In genomic region chr15:40498891-40499290, GRCh38 we compare ENCODE assay signal across 27 cellular contexts.
"Had no signal": no experiment of that assay in that cellular context is flagged by ENCODE, and none has a peak within 500 bp of the region (broad histone marks: within the 10 kb centered on the region; RNA-seq: fewer than 3 reads in every experiment).

No MANE protein-coding gene starts in this region.

- H3K9me3 ChIP-seq: adrenal gland, Peyer's patch, SJCRH30 had no signal

- H3K4me1 ChIP-seq: adrenal gland, Peyer's patch had no signal

- H3K9me3 Mint-ChIP-seq: activated naive CD8-positive, alpha-beta T cell treated with anti-CD3 and anti-CD28 coated beads, Interleukin-2, amount 10 ng/mL, durations not matched to agents 7 days and 5 days; WTC11 had no signal

- H3K4me1 Mint-ChIP-seq: WTC11 had no signal

- H3K27ac Mint-ChIP-seq: activated CD8-positive, alpha-beta T cell treated with anti-CD3 and anti-CD28 coated beads, Interleukin-2, amount 10 ng/mL, durations not matched to agents 7 days and 5 days; activated naive CD8-positive, alpha-beta T cell treated with anti-CD3 and anti-CD28 coated beads, Interleukin-2, amount 10 ng/mL, durations not matched to agents 7 days and 5 days; WTC11 had no signal

- H3K27ac ChIP-seq: adrenal gland, cardiac muscle cell, Peyer's patch, RWPE1, SJCRH30 had no signal

- H3K27me3 ChIP-seq: adrenal gland, Peyer's patch, SJCRH30 had no signal

- ATAC-seq: activated CD8-positive, alpha-beta T cell treated with anti-CD3 and anti-CD28 coated beads, Interleukin-2, amount 10 ng/mL, durations not matched to agents 7 days and 5 days; SK-N-SH treated with all-trans-retinoic acid at 6 μM for 48 hours; WTC11 had no signal

- H3K4me3 Mint-ChIP-seq: activated CD8-positive, alpha-beta T cell treated with anti-CD3 and anti-CD28 coated beads, Interleukin-2, amount 10 ng/mL, durations not matched to agents 7 days and 5 days; activated naive CD8-positive, alpha-beta T cell treated with anti-CD3 and anti-CD28 coated beads, Interleukin-2, amount 10 ng/mL, durations not matched to agents 7 days and 5 days; WTC11 had no signal

- H3K4me3 ChIP-seq: adrenal gland, cardiac muscle cell, Peyer's patch, SJCRH30 had no signal

- H3K36me3 Mint-ChIP-seq: activated naive CD8-positive, alpha-beta T cell treated with anti-CD3 and anti-CD28 coated beads, Interleukin-2, amount 10 ng/mL, durations not matched to agents 7 days and 5 days; WTC11 had no signal

- DNase-seq: activated CD4-positive, alpha-beta T cell treated with anti-CD3 and anti-CD28 coated beads for 48 hours; activated CD4-positive, alpha-beta T cell treated with anti-CD3 and anti-CD28 coated beads, Interleukin-2, amount 50 U/mL, for 4 hours; activated CD4-positive, CD25-positive, alpha-beta regulatory T cell treated with anti-CD3 and anti-CD28 coated beads, Interleukin-2, amount 50 U/mL, for 72 hours; activated CD8-positive, alpha-beta memory T cell treated with anti-CD3 and anti-CD28 coated beads, Interleukin-2, amount 50 U/mL, for 48 hours; activated CD8-positive, alpha-beta T cell treated with anti-CD3 and anti-CD28 coated beads, Interleukin-2, amount 10 ng/mL, durations not matched to agents 7 days and 5 days; activated naive CD4-positive, alpha-beta T cell treated with anti-CD3 and anti-CD28 coated beads, Interleukin-2, amount 50 U/mL, for 16 hours; activated naive CD8-positive, alpha-beta T cell treated with anti-CD3 and anti-CD28 coated beads, Interleukin-2, amount 10 ng/mL, durations not matched to agents 7 days and 5 days; activated T-cell treated with anti-CD3 and anti-CD28 coated beads, Interleukin-2, amount 50 U/mL, for 1 hour; adrenal gland; anterior cingulate cortex; NCI-H1092; NCI-H1417 treated with DMSO at 0.1 percent for 48 hours; NCI-H1694; NCI-H2029; NCI-H345; NCI-H510A; NCI-H526 treated with DMSO at 0.1 percent for 48 hours; NCI-H82; OCI-M1; Peyer's patch; Right ventricle myocardium superior; SW 1271 had no signal

- H3K36me3 ChIP-seq: adrenal gland, cardiac muscle cell, Peyer's patch, SJCRH30 had no signal
